In genomic region chr18:72155327-72155726, GRCh38 we compare ENCODE assay signal across 25 cellular contexts.
DNase-seq lines count a peak whose midpoint lies in the region; ATAC-seq and TF ChIP-seq lines count a peak whose summit lies in the region.
"Had no signal": no experiment of that assay in that cellular context is flagged by ENCODE, and none has a peak within 500 bp of the region (broad histone marks: within the 10 kb centered on the region; RNA-seq: fewer than 3 reads in every experiment).

No MANE protein-coding gene starts in this region.

- no peak overlapping the region for H3K4me3 ChIP-seq in MM.1S (ENCODE audit: low read length)
- H3K4me3 ChIP-seq: BLaER1, esophagus squamous epithelium had no signal

- H3K4me1 ChIP-seq in MM.1S (ENCODE audit: low read length): peaks cover 10% of the 10 kb centered on the region
- H3K4me1 ChIP-seq: BLaER1, Caco-2, esophagus squamous epithelium had no signal

- H3K9ac ChIP-seq in MM.1S (ENCODE audit: low read length): no peak overlapping the region
- H3K9ac ChIP-seq: BLaER1 had no signal

- H3K27ac ChIP-seq in MM.1S (ENCODE audit: low read length): no peak overlapping the region
- H3K27ac ChIP-seq: BLaER1, esophagus squamous epithelium had no signal

- no peaks in the 10 kb centered on the region for H3K36me3 ChIP-seq in MM.1S (replicated peaks; ENCODE audit: insufficient read depth, low read length)
- H3K36me3 ChIP-seq: BLaER1, esophagus squamous epithelium had no signal

- H4K20me1 ChIP-seq in MM.1S (ENCODE audit: insufficient read depth, low read length): no peaks in the 10 kb centered on the region
- H4K20me1 ChIP-seq: BLaER1 had no signal

- no peaks in the 10 kb centered on the region for H3K9me3 ChIP-seq in MM.1S (replicated peaks; ENCODE audit: insufficient read depth, low read length)
- H3K9me3 ChIP-seq: BLaER1, Caco-2, esophagus squamous epithelium had no signal

- H3F3A ChIP-seq in MM.1S (ENCODE audit: insufficient read depth, low read length): peaks cover 6% of the 10 kb centered on the region

- H2AFZ ChIP-seq in MM.1S (ENCODE audit: low read length): no peak overlapping the region

- no peaks in the 10 kb centered on the region for H3K27me3 ChIP-seq in MM.1S (replicated peaks; ENCODE audit: insufficient read depth, low read length)
- H3K27me3 ChIP-seq: BLaER1, esophagus squamous epithelium had no signal

- H3K79me2 ChIP-seq in MM.1S (ENCODE audit: low read length): no peaks in the 10 kb centered on the region

- peak; percentile 55 for DNase-seq in COR-L47 (lab: John Stamatoyannopoulos, UW)
- peak; percentile 77 for DNase-seq in NCI-H1092 treated with DMSO at 0.1 percent for 48 hours (lab: John Stamatoyannopoulos, UW)
- peak; percentile 11 for DNase-seq in cerebellar cortex (ENCODE audit: low spot score)
- peak; percentile 74 for DNase-seq in medulla oblongata (ENCODE audit: extremely low spot score)
- no peak for DNase-seq in MM.1S
- DNase-seq in activated naive CD4-positive, alpha-beta T cell treated with Interleukin-2 at 50 U/mL for 16 hours: no peak
- DNase-seq in NCI-H1694 (lab: John Stamatoyannopoulos, UW): no peak
- DNase-seq: activated CD4-positive, alpha-beta T cell treated with anti-CD3 and anti-CD28 coated beads, Interleukin-2, amount 10 ng/mL, durations not matched to agents 7 days and 5 days; activated naive CD4-positive, alpha-beta T cell treated with anti-CD3 and anti-CD28 coated beads for 36 hours; activated T-cell treated with anti-CD3 and anti-CD28 coated beads, Interleukin-2, amount 50 U/mL, for 48 hours; Caco-2; endodermal cell; esophagus squamous epithelium; HFFc6; KBM-7; mammary epithelial cell; NCI-H2227 treated with DMSO at 0.1 percent for 48 hours; PC-3; right cardiac atrium; Right ventricle myocardium superior; stimulated activated CD4-positive, alpha-beta T cell treated with anti-CD3 and anti-CD28 coated beads, Interleukin-4, amount 100 ng/mL, for 4 hours; stimulated activated naive CD4-positive, alpha-beta T cell treated with Interleukin-2 at 50 U/mL for 16 hours; T-helper 9 cell had no signal

- TF ChIP-seq CTCF in MM.1S (IDR thresholded peaks at IDR 0.05; ENCODE audit: low read length): no peak

- ATAC-seq in GM21447 (IDR thresholded peaks at IDR 0.05; ENCODE audit: unreplicated experiment): no peak
- ATAC-seq: PC-3, right cardiac atrium had no signal

- no peaks in the 10 kb centered on the region for H3K9me2 ChIP-seq in MM.1S (replicated peaks; ENCODE audit: insufficient read depth, low read length)

- H3K4me2 ChIP-seq in MM.1S (ENCODE audit: low read depth, low read length): no peak overlapping the region
- H3K4me2 ChIP-seq: BLaER1 had no signal

Comparison
In these comparisons a context has a peak if more than half of its experiments do, and no peak if none do; other contexts are left out.
1. DNase-seq: peak in COR-L47 (single experiment), NCI-H1092 treated with DMSO at 0.1 percent for 48 hours (single experiment), cerebellar cortex (single experiment) and medulla oblongata (single experiment); none in MM.1S (single experiment), activated naive CD4-positive, alpha-beta T cell treated with Interleukin-2 at 50 U/mL for 16 hours (single experiment) and NCI-H1694 (single experiment).